ENCODE assay signal across 1 cellular context in the genomic region with DNA sequence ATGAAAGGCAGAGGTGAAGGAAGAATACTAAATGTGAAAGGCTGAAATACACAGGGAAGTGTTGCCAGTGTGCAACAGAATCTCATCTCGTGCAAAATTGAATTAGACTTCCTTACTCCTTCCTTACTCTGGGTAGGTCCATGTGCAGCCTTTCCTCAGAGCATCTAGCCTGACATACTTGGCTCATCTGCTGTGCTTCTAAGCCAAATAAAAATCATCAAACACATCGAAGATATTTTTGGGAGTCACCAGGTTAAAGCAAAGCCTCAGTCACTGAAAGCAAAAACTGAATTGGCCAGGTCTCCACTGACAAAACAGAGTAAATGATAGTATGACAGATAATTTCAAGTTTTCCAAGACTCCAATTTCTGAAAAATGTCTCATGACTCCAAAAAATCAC.
TF ChIP-seq lines count a peak whose summit lies in the region.

No MANE protein-coding gene starts in this region.

TF ChIP-seq in K562, 482 proteins besides CTCF, POLR2A, EP300 and RAD21:
- TF ChIP-seq PTTG1 (tag; IDR thresholded peaks at IDR 0.05; ENCODE audit: low read depth) (no peak), FOXA1 (IDR thresholded peaks at IDR 0.05; ENCODE audit: borderline replicate concordance) (no peak), ZNF699 (CRISPR knock-in tag; IDR thresholded peaks at IDR 0.05; ENCODE audit: insufficient replicate concordance) (no peak), GTF2E2 (tag; IDR thresholded peaks at IDR 0.05) (no peak), TAF1 (IDR thresholded peaks at IDR 0.05; ENCODE audit: control insufficient read depth, extremely low read depth, insufficient read depth, low read length, severe bottlenecking) (no peak), NFE2L1 (tag; IDR thresholded peaks at IDR 0.05; ENCODE audit: borderline replicate concordance, low read depth) (no peak), SAFB2 (IDR thresholded peaks at IDR 0.05; ENCODE audit: borderline replicate concordance, low read depth, low read length, severe bottlenecking) (no peak), MEF2A (IDR thresholded peaks at IDR 0.05; ENCODE audit: control insufficient read depth, low read depth, low read length) (no peak), ZKSCAN1 (IDR thresholded peaks at IDR 0.05; ENCODE audit: low read depth, low read length) (no peak), KDM1A (IDR thresholded peaks at IDR 0.05) (no peak), BCL6 (CRISPR knock-in tag; IDR thresholded peaks at IDR 0.05) (no peak), CREBBP (IDR thresholded peaks at IDR 0.05; ENCODE audit: low read depth, low read length) (no peak), NFRKB (IDR thresholded peaks at IDR 0.05; ENCODE audit: low read depth) (no peak), ZNF444 (CRISPR knock-in tag; IDR thresholded peaks at IDR 0.05) (no peak)
- TF ChIP-seq, protein P1, sequence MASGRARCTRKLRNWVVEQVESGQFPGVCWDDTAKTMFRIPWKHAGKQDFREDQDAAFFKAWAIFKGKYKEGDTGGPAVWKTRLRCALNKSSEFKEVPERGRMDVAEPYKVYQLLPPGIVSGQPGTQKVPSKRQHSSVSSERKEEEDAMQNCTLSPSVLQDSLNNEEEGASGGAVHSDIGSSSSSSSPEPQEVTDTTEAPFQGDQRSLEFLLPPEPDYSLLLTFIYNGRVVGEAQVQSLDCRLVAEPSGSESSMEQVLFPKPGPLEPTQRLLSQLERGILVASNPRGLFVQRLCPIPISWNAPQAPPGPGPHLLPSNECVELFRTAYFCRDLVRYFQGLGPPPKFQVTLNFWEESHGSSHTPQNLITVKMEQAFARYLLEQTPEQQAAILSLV (tag; IDR thresholded peaks at IDR 0.05) = no peak
- TF ChIP-seq, protein P2, sequence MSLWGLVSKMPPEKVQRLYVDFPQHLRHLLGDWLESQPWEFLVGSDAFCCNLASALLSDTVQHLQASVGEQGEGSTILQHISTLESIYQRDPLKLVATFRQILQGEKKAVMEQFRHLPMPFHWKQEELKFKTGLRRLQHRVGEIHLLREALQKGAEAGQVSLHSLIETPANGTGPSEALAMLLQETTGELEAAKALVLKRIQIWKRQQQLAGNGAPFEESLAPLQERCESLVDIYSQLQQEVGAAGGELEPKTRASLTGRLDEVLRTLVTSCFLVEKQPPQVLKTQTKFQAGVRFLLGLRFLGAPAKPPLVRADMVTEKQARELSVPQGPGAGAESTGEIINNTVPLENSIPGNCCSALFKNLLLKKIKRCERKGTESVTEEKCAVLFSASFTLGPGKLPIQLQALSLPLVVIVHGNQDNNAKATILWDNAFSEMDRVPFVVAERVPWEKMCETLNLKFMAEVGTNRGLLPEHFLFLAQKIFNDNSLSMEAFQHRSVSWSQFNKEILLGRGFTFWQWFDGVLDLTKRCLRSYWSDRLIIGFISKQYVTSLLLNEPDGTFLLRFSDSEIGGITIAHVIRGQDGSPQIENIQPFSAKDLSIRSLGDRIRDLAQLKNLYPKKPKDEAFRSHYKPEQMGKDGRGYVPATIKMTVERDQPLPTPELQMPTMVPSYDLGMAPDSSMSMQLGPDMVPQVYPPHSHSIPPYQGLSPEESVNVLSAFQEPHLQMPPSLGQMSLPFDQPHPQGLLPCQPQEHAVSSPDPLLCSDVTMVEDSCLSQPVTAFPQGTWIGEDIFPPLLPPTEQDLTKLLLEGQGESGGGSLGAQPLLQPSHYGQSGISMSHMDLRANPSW (CRISPR knock-in tag; IDR thresholded peaks at IDR 0.05) = no peak
- TF ChIP-seq, protein P3, sequence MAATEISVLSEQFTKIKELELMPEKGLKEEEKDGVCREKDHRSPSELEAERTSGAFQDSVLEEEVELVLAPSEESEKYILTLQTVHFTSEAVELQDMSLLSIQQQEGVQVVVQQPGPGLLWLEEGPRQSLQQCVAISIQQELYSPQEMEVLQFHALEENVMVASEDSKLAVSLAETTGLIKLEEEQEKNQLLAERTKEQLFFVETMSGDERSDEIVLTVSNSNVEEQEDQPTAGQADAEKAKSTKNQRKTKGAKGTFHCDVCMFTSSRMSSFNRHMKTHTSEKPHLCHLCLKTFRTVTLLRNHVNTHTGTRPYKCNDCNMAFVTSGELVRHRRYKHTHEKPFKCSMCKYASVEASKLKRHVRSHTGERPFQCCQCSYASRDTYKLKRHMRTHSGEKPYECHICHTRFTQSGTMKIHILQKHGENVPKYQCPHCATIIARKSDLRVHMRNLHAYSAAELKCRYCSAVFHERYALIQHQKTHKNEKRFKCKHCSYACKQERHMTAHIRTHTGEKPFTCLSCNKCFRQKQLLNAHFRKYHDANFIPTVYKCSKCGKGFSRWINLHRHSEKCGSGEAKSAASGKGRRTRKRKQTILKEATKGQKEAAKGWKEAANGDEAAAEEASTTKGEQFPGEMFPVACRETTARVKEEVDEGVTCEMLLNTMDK (IDR thresholded peaks at IDR 0.05; ENCODE audit: borderline replicate concordance, insufficient read depth, low read depth, low read length, poor library complexity, severe bottlenecking) = no peak
TF ChIP-seq in K562: peak in this region for 0.
